ENCODE assay signal across 10 cellular contexts in the genomic region with DNA sequence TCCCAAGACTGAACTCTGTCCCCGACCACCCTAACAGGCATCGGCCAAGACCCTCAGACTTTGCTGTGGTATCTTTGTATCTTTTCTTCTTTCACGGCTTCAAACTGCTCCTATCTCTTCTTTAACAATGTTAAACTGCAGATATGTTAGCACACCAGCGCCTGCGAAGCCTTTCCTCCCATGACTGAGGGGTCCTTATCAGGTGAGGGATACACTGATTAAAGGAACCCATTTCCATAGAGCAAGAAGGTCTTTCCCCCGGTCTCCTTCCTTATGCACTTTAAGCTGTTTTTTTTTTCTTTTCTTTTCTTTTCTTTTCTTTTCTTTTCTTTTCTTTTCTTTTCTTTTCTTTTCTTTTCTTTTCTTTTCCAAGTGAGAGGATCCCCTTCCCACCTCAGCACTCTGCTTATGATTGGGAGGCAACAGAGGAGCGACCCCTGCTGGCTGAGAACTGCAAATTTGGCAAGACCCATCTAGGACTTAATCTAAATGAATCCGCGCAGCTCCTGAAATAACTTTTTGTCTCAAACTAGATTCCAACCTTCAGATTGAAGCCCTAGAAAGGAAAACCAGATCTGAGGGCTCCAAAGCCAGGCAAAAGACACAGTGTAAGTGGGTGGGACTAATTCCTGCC.
DNase-seq lines count a peak whose midpoint lies in the region; ATAC-seq, FAIRE-seq and TF ChIP-seq lines count a peak whose summit lies in the region.
"Had no signal": no experiment of that assay in that cellular context is flagged by ENCODE, and none has a peak within 500 bp of the region (broad histone marks: within the 10 kb centered on the region; RNA-seq: fewer than 3 reads in every experiment).

No MANE protein-coding gene starts in this region.

- 89% methylated on average over 9 of the region's 9 CpGs for WGBS in sigmoid colon, 2 donors

- H3K9me3 ChIP-seq in mucosa of descending colon = peaks cover 8% of the 10 kb centered on the region
- H3K9me3 ChIP-seq in sigmoid colon = peaks cover 0 to 4% (median 0%) of the 10 kb centered on the region in 4 donors

- peak; percentile 75 for TF ChIP-seq CTCF in KMS-11 (conservative IDR thresholded peaks at IDR 0.05; ENCODE audit: low read depth, low read length)
- TF ChIP-seq CTCF in bronchial epithelial cell (IDR thresholded peaks at IDR 0.05; ENCODE audit: insufficient read depth, low read length, severe bottlenecking) = peak; percentile 70
- TF ChIP-seq CTCF in mucosa of descending colon (IDR thresholded peaks at IDR 0.05) = no peak
- no peak for TF ChIP-seq CTCF in sigmoid colon (IDR thresholded peaks at IDR 0.05)

- intact Hi-C loops in mucosa of descending colon (cut with DNase I, micrococcal nuclease) (no loop called here), sigmoid colon (cut with DNase I) (no loop called here)

- no peak overlapping the region for H2AFZ ChIP-seq in KMS-11 (ENCODE audit: low read depth)

- no peak overlapping the region for H3K27ac ChIP-seq in KMS-11
- no peak overlapping the region for H3K27ac ChIP-seq in sigmoid colon
- H3K27ac ChIP-seq: HL-60, spleen had no signal

- FAIRE-seq in bronchial epithelial cell (lab: Jason Lieb, UNC) = no peak

- H3K27me3 ChIP-seq in KMS-11 (ENCODE audit: insufficient read depth, low read depth) (no peaks in the 10 kb centered on the region), bronchial epithelial cell (ENCODE audit: control insufficient read depth, insufficient read depth, low read length) (no peaks in the 10 kb centered on the region), sigmoid colon (no peaks in the 10 kb centered on the region)

- H3K9ac ChIP-seq in KMS-11 = no peak overlapping the region

- H3K4me3 ChIP-seq in KMS-11 (IDR thresholded peaks at IDR 0.05; ENCODE audit: insufficient read depth, low read depth, low read length) (no peak overlapping the region), bronchial epithelial cell (ENCODE audit: low read depth, low read length) (no peak overlapping the region), mucosa of descending colon (no peak overlapping the region), sigmoid colon (no peak overlapping the region)
- H3K4me3 ChIP-seq: spleen had no signal

- ATAC-seq in mucosa of descending colon = no peak
- no peak for ATAC-seq in GM19463 (IDR thresholded peaks at IDR 0.05; ENCODE audit: unreplicated experiment)

- H3K36me3 ChIP-seq in KMS-11 (ENCODE audit: insufficient read depth) = no peaks in the 10 kb centered on the region
- no peaks in the 10 kb centered on the region for H3K36me3 ChIP-seq in bronchial epithelial cell (ENCODE audit: control insufficient read depth, insufficient read depth, low read length)
- H3K36me3 ChIP-seq in mucosa of descending colon (ENCODE audit: low read depth) = no peaks in the 10 kb centered on the region
- H3K36me3 ChIP-seq in sigmoid colon = no peaks in the 10 kb centered on the region
- H3K36me3 ChIP-seq: spleen had no signal

- H3K4me2 ChIP-seq in KMS-11 = no peak overlapping the region

- no peak for TF ChIP-seq POLR2A in sigmoid colon (IDR thresholded peaks at IDR 0.05)

- DNase-seq in ELF-1 (ENCODE audit: low read depth, low spot score) = peak; percentile 58
- DNase-seq in bronchial epithelial cell (ENCODE audit: low read depth) = peak; percentile 38
- DNase-seq in mucosa of descending colon = peak in 2 of 3 donors; percentile 52 to 55
- no peak for DNase-seq in sigmoid colon
- DNase-seq in stimulated activated naive CD4-positive, alpha-beta T cell treated with Interleukin-2 at 50 U/mL for 16 hours (lab: John Stamatoyannopoulos, UW) = no peak
- no peak for DNase-seq in NCI-H2171 treated with DMSO at 0.1 percent for 48 hours (lab: John Stamatoyannopoulos, UW)
- DNase-seq: spleen had no signal

- H3K79me2 ChIP-seq in KMS-11 (ENCODE audit: insufficient read depth, low read depth) = no peaks in the 10 kb centered on the region

- TF ChIP-seq EP300 in sigmoid colon (IDR thresholded peaks at IDR 0.05) = no peak

- no peaks in the 10 kb centered on the region for H4K20me1 ChIP-seq in KMS-11 (ENCODE audit: insufficient read depth)

- H3K4me1 ChIP-seq in KMS-11 (ENCODE audit: low read depth, poor library complexity, severe bottlenecking) = peaks cover 8% of the 10 kb centered on the region
- H3K4me1 ChIP-seq in mucosa of descending colon (ENCODE audit: low read depth) = no peaks in the 10 kb centered on the region
- H3K4me1 ChIP-seq in sigmoid colon = peaks cover 0 to 19% (median 8%) of the 10 kb centered on the region in 4 donors

Comparison
In these comparisons a context has a peak if more than half of its experiments do, and no peak if none do; other contexts are left out.
1. DNase-seq: peak in ELF-1 (single experiment), bronchial epithelial cell (single experiment) and mucosa of descending colon (2 of 3); none in sigmoid colon (single experiment), stimulated activated naive CD4-positive, alpha-beta T cell treated with Interleukin-2 at 50 U/mL for 16 hours (single experiment) and NCI-H2171 treated with DMSO at 0.1 percent for 48 hours (single experiment).
2. CTCF ChIP-seq: peak in KMS-11 (single experiment) and bronchial epithelial cell (single experiment); none in mucosa of descending colon (single experiment) and sigmoid colon (0 of 4).